In the genomic region with DNA sequence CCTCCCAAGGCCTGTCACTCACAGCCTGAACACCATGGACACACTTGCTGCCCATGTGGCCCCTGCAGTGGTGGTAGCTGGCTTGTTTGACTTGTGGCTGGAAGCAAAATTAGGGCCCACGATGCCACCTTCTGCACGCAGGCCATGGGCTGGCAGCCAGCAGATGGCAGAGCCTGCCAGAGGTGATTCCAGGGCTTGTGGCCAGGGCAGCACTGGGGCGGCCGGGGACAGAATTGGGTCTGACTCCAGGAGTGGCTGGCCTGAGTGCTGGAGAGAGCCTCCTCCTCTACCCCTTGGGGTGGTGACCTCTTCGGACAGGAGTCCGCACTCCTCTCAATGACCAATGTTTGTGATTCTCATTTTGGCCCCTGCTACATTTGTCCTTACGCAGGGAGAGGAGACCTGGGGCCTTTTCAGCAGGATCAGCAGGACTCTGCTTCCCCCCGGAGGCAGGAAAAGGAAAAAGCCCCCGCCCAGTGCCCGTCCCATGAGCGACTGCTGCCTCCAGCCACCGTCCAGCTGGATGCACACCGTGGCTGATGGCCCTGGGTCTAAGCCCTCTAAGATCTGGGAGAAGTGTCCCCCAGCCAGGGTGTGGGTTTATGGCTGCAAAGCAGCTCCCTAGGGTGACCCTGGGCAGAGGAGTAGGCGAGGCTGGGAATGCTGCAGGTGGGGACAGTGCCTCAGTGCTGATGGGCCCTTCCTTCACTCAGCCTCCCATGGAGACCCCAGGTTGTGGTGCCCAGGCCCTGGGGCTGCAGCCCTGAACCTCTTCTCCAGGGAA, we compare ENCODE assay signal across 8 cellular contexts. TPM values are rescaled to one million over a fixed set of nuclear protein-coding genes. Genes with fewer than 3 reads are reported as not detected.
DNase-seq lines count a peak whose midpoint lies in the region; ATAC-seq and TF ChIP-seq lines count a peak whose summit lies in the region.

No MANE protein-coding gene starts in this region.

- no peak overlapping the region for H3K4me3 ChIP-seq in neuronal stem cell (ENCODE audit: low read length in 2 of 2)

- peak overlapping the region; percentile 60 for H3K14ac ChIP-seq in neuronal stem cell (ENCODE audit: low read length)

- H4K8ac ChIP-seq in neuronal stem cell (ENCODE audit: low read depth, low read length), result peak overlapping the region; percentile 100

- no peaks in the 10 kb centered on the region for H3K27me3 Mint-ChIP-seq in WTC11 (ENCODE audit: low read depth)

- H3K4me1 ChIP-seq in neuronal stem cell (ENCODE audit: control insufficient read depth in 2 of 2, insufficient read depth in 1 of 2, low read depth in 1 of 2, low read length in 2 of 2), result peaks cover 41 to 43% of the 10 kb centered on the region in 2 donors

- H3K9ac ChIP-seq in neuronal stem cell (ENCODE audit: low read depth, low read length, poor library complexity), result peak overlapping the region; percentile 50

- no peak overlapping the region for H3K4me3 Mint-ChIP-seq in WTC11

- H2BK12ac ChIP-seq in neuronal stem cell (ENCODE audit: low read length), result peak overlapping the region; percentile 90

- peak overlapping the region; percentile 99 for H2AK5ac ChIP-seq in neuronal stem cell (ENCODE audit: low read depth, low read length)

- CTCF ChIA-PET in WTC11 (lab: Charles Lee), result interaction anchor here (0.6 to 2.3 kb wide), 21 partner anchors 9 to 284 kb away, joined by 3 to 22 read pairs (median 4); partner anchors contain the start of genes ANAPC16, ASCC1, DDIT4 and SPOCK2

- H3K27me3 ChIP-seq in neuronal stem cell (ENCODE audit: control insufficient read depth in 3 of 3, insufficient read depth in 3 of 3, low read depth in 1 of 3, low read length in 3 of 3), result no peaks in the 10 kb centered on the region

- H3K36me3 ChIP-seq in KOPT-K1 (ENCODE audit: insufficient read depth, low read length) (no peaks in the 10 kb centered on the region), neuronal stem cell (replicated peaks in 1 of 2; ENCODE audit: control insufficient read depth in 2 of 2, insufficient read depth in 2 of 2, low read length in 2 of 2) (peaks cover 0 to 6% of the 10 kb centered on the region in 2 donors)

- POLR2A ChIA-PET in WTC11 (lab: Charles Lee), result interaction anchor here (0.5 to 4.3 kb wide), 5 partner anchors 31 to 768 kb away, joined by 3 to 36 read pairs (median 4); partner anchors contain the start of genes DDIT4 and P4HA1

- no peaks in the 10 kb centered on the region for H3K79me1 ChIP-seq in neuronal stem cell (ENCODE audit: low read depth, low read length)

- H3K27ac ChIP-seq in KOPT-K1 (ENCODE audit: low read depth, low read length, poor library complexity, severe bottlenecking) (peak overlapping the region; percentile 90), neuronal stem cell (replicated peaks; ENCODE audit: low read length) (peak overlapping the region; percentile 76)

- H3K4me1 Mint-ChIP-seq in WTC11, result peaks cover 45% of the 10 kb centered on the region

- peak overlapping the region; percentile 36 for H3K23ac ChIP-seq in neuronal stem cell (ENCODE audit: low read depth, low read length, poor library complexity)

- H4K91ac ChIP-seq in neuronal stem cell (ENCODE audit: low read depth, low read length, poor library complexity), result peak overlapping the region; percentile 93

- H3K9me3 Mint-ChIP-seq in WTC11, result peaks cover 5% of the 10 kb centered on the region; the same call in 1 of the 2 replicates

- H3K27ac Mint-ChIP-seq in WTC11, result no peak overlapping the region

- peak overlapping the region; percentile 83 for H2AFZ ChIP-seq in neuronal stem cell (ENCODE audit: low read length)

- ATAC-seq in WTC11, result peak; percentile 49
- ATAC-seq in HG02763 (IDR thresholded peaks at IDR 0.05; ENCODE audit: unreplicated experiment), result no peak

- H2BK15ac ChIP-seq in neuronal stem cell (ENCODE audit: low read length), result peak overlapping the region; percentile 99

- no peaks in the 10 kb centered on the region for H3K36me3 Mint-ChIP-seq in WTC11

- no CpG with 5 or more reads among the region's 14 CpGs for WGBS in neuronal stem cell (ENCODE audit: extremely low coverage in 2 of 2, insufficient read length in 2 of 2, insufficient replicate concordance in 1 of 2), 2 donors

- peak; percentile 43; the same call in 1 of the 2 replicates for TF ChIP-seq CTCF in WTC11 (IDR thresholded peaks at IDR 0.05)

- H2BK120ac ChIP-seq in neuronal stem cell (ENCODE audit: low read depth, low read length), result peak overlapping the region; percentile 93

- peak overlapping the region; percentile 33 for H2BK5ac ChIP-seq in neuronal stem cell (ENCODE audit: low read length)

- DNase-seq in NCI-H1092 treated with DMSO at 0.1 percent for 48 hours (lab: John Stamatoyannopoulos, UW) (peak; percentile 55), NCI-H1092 (lab: John Stamatoyannopoulos, UW) (no peak), WTC11 (ENCODE audit: low spot score) (peak; percentile 78), fibroblast of peridontal ligament (ENCODE audit: extremely low read depth) (peak; percentile 68), neuronal stem cell (ENCODE audit: low spot score) (no peak), epidermal melanocyte (ENCODE audit: insufficient read length, low spot score) (no peak)

- H3K9me3 ChIP-seq in KOPT-K1 (ENCODE audit: insufficient read depth, low read length, poor library complexity, severe bottlenecking) (no peaks in the 10 kb centered on the region), neuronal stem cell (replicated peaks in 1 of 2; ENCODE audit: control insufficient read depth in 2 of 2, insufficient read depth in 1 of 2, low read depth in 1 of 2, low read length in 2 of 2) (no peaks in the 10 kb centered on the region)

- peak overlapping the region; percentile 87 for H3K4ac ChIP-seq in neuronal stem cell (ENCODE audit: low read length)

- peak overlapping the region; percentile 95 for H3K18ac ChIP-seq in neuronal stem cell (ENCODE audit: low read length)

- H3K4me2 ChIP-seq in neuronal stem cell (ENCODE audit: insufficient read depth, low read length, poor library complexity, severe bottlenecking), result no peak overlapping the region

TF ChIP-seq in WTC11, 78 proteins besides CTCF, POLR2A, EP300 and RAD21 (continues in another document):
- TF ChIP-seq AFF4 (CRISPR knock-in tag; IDR thresholded peaks at IDR 0.05; ENCODE audit: borderline replicate concordance) (no peak), TEAD1 (CRISPR knock-in tag; IDR thresholded peaks at IDR 0.05) (no peak), HMGXB4 (CRISPR knock-in tag; IDR thresholded peaks at IDR 0.05) (peak; percentile 60), FOXP1 (CRISPR knock-in tag; IDR thresholded peaks at IDR 0.05; ENCODE audit: borderline replicate concordance) (no peak), EMX1 (CRISPR knock-in tag; IDR thresholded peaks at IDR 0.05) (no peak), SMAD3 (CRISPR knock-in tag; IDR thresholded peaks at IDR 0.05; ENCODE audit: borderline replicate concordance) (no peak), SP1 (CRISPR knock-in tag; conservative IDR thresholded peaks at IDR 0.05) (no peak)
- TF ChIP-seq, protein P1, sequence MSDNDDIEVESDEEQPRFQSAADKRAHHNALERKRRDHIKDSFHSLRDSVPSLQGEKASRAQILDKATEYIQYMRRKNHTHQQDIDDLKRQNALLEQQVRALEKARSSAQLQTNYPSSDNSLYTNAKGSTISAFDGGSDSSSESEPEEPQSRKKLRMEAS (CRISPR knock-in tag; IDR thresholded peaks at IDR 0.05), result no peak
- TF ChIP-seq, protein P2, sequence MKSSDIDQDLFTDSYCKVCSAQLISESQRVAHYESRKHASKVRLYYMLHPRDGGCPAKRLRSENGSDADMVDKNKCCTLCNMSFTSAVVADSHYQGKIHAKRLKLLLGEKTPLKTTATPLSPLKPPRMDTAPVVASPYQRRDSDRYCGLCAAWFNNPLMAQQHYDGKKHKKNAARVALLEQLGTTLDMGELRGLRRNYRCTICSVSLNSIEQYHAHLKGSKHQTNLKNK (CRISPR knock-in tag; IDR thresholded peaks at IDR 0.05), result no peak

RNA-seq across cellular contexts. Expression of gene DNAJB12, which starts 26.5 kb away (rescaled TPM):
- total RNA-seq in WTC11 (2021), result 19.3 to 21.6 TPM (median 20.0 TPM) in 3 replicates
- 10.8 TPM for polyA plus RNA-seq in neuronal stem cell (2013, experiment 1 of 2)
- polyA plus RNA-seq in neuronal stem cell (2013, experiment 2 of 2), result 10.2 TPM

RNA-seq across cellular contexts. Expression of gene DDIT4, which starts 54.5 kb away (rescaled TPM):
- 118 to 158 TPM (median 153 TPM) in 3 replicates for total RNA-seq in WTC11 (2021)
- polyA plus RNA-seq in neuronal stem cell (2013, experiment 1 of 2), result 58.0 TPM
- 58.6 TPM for polyA plus RNA-seq in neuronal stem cell (2013, experiment 2 of 2)

Comparison
In these comparisons a context has a peak if more than half of its experiments do, and no peak if none do; other contexts are left out.
1. DNase-seq: peak in NCI-H1092 treated with DMSO at 0.1 percent for 48 hours (single experiment), WTC11 (single experiment) and fibroblast of peridontal ligament (single experiment); none in NCI-H1092 (single experiment), neuronal stem cell (single experiment) and epidermal melanocyte (single experiment).